25 cellular contexts compared by ENCODE assay signal in genomic region chr22:44920183-44920582, GRCh38.
"Had no signal": no experiment of that assay in that cellular context is flagged by ENCODE, and none has a peak within 500 bp of the region (broad histone marks: within the 10 kb centered on the region; RNA-seq: fewer than 3 reads in every experiment).

No MANE protein-coding gene starts in this region.

- H3K9me3 ChIP-seq: mucosa of descending colon, pancreas, uterus had no signal

- H3K27ac ChIP-seq: epithelial cell of prostate, foreskin keratinocyte, pancreas, tibial artery, uterus had no signal

- DNase-seq: activated CD4-positive, alpha-beta T cell treated with anti-CD3 and anti-CD28 coated beads, Interleukin-2, amount 10 ng/mL, durations not matched to agents 7 days and 5 days; activated CD8-positive, alpha-beta T cell treated with anti-CD3 and anti-CD28 coated beads, Interleukin-2, amount 10 ng/mL, durations not matched to agents 7 days and 5 days; activated naive CD4-positive, alpha-beta T cell treated with anti-CD3 and anti-CD28 coated beads for 36 hours; activated T-cell treated with anti-CD3 and anti-CD28 coated beads, Interleukin-2, amount 50 U/mL, for 24 hours; dermis blood vessel endothelial cell; effector memory CD8-positive, alpha-beta T cell; foreskin keratinocyte; hippocampal formation; left ventricle myocardium superior; mesenchymal stem cell; naive B cell; stimulated activated CD4-positive, alpha-beta T cell treated with anti-CD3 and anti-CD28 coated beads, Interleukin-12 subunit alpha, Interleukin-12 subunit beta, amount 100 ng/mL, for 4 hours; stimulated activated CD4-positive, alpha-beta T cell treated with anti-CD3 and anti-CD28 coated beads, Interleukin-1b, Interleukin-23, amount 100 ng/mL, for 48 hours; stimulated activated naive CD8-positive, alpha-beta T cell treated with anti-CD3 and anti-CD28 coated beads, Interleukin-15, Interleukin-2, amounts not matched to agents 100 U/mL and 50 U/mL, for 24 hours; substantia nigra; T-cell; T-helper 9 cell; uterus had no signal

- ATAC-seq: activated CD8-positive, alpha-beta T cell treated with anti-CD3 and anti-CD28 coated beads, Interleukin-2, amount 10 ng/mL, durations not matched to agents 7 days and 5 days; effector memory CD8-positive, alpha-beta T cell; foreskin keratinocyte; left ventricle myocardium superior; mucosa of descending colon; pancreas; SK-N-SH treated with all-trans-retinoic acid at 6 μM for 48 hours; stimulated activated naive CD8-positive, alpha-beta T cell treated with anti-CD3 and anti-CD28 coated beads, Interleukin-15, Interleukin-2, amounts not matched to agents 100 U/mL and 50 U/mL, for 24 hours; T-cell had no signal

- H3K4me1 ChIP-seq: foreskin keratinocyte, pancreas, tibial artery, uterus had no signal

- H3K27me3 ChIP-seq: pancreas, uterus had no signal

- H3K36me3 ChIP-seq: pancreas, tibial artery, uterus had no signal

- H3K4me3 ChIP-seq: mucosa of descending colon, pancreas, tibial artery, uterus had no signal

- FAIRE-seq: bronchial epithelial cell, islet of Langerhans, pancreas had no signal
